1 cellular context compared by ENCODE assay signal in genomic region chr16:87909203-87909935, GRCh38.
TF ChIP-seq lines count a peak whose summit lies in the region.

No MANE protein-coding gene starts in this region.

TF ChIP-seq in H1, 55 proteins besides CTCF, POLR2A, EP300 and RAD21:
- TF ChIP-seq YY1 (IDR thresholded peaks at IDR 0.05; ENCODE audit: low read depth, low read length) (0 out of 2 replicates have a peak, but pooled peaks have one; percentile 42), CREB1 (IDR thresholded peaks at IDR 0.05) (peak; percentile 66), TCF12 (IDR thresholded peaks at IDR 0.05; ENCODE audit: low read depth, low read length) (peak; percentile 44; the same call in 1 of the 2 replicates), MAX (IDR thresholded peaks at IDR 0.05) (peak; percentile 60)
